11 cellular contexts compared by ENCODE assay signal in genomic region chr2:20506281-20506685, GRCh38. TPM values are rescaled to one million over a fixed set of nuclear protein-coding genes. Genes with fewer than 3 reads are reported as not detected.
DNase-seq lines count a peak whose midpoint lies in the region; ATAC-seq and TF ChIP-seq lines count a peak whose summit lies in the region.
"Had no signal": no experiment of that assay in that cellular context is flagged by ENCODE, and none has a peak within 500 bp of the region (broad histone marks: within the 10 kb centered on the region; RNA-seq: fewer than 3 reads in every experiment).

No MANE protein-coding gene starts in this region.

- no peak overlapping the region for H3T11ph ChIP-seq in H9 (ENCODE audit: low read length)

- H3K4me3 Mint-ChIP-seq in H9, result no peak overlapping the region
- H3K4me3 Mint-ChIP-seq in WTC11, result no peak overlapping the region
- no peak overlapping the region for H3K4me3 Mint-ChIP-seq in naive thymus-derived CD4-positive, alpha-beta T cell
- H3K4me3 Mint-ChIP-seq: activated T-cell treated with anti-CD3 and anti-CD28 coated beads, Interleukin-2, amount 50 U/mL, for 4 hours; naive thymus-derived CD8-positive, alpha-beta T cell had no signal

- H3K27ac ChIP-seq in H9 (ENCODE audit: insufficient read length, low read depth, low read length) (no peak overlapping the region), sigmoid colon (peak overlapping the region in 1 of 4 donors; percentile 68), spleen (peak overlapping the region in 4 of 8 donors; percentile 18 to 52 (median 35))
- H3K27ac ChIP-seq in naive thymus-derived CD4-positive, alpha-beta T cell (ENCODE audit: low read depth, low read length), result no peak overlapping the region

- DNase-seq in H9 (no peak), WTC11 (ENCODE audit: low spot score) (no peak), fibroblast of peridontal ligament (ENCODE audit: extremely low read depth) (peak; percentile 58), sigmoid colon (peak; percentile 43), NCI-H1436 (lab: John Stamatoyannopoulos, UW) (no peak), spleen (no peak)
- DNase-seq in naive thymus-derived CD4-positive, alpha-beta T cell, result no peak
- DNase-seq: activated T-cell treated with anti-CD3 and anti-CD28 coated beads, Interleukin-2, amount 50 U/mL, for 4 hours; hypothalamus; naive thymus-derived CD8-positive, alpha-beta T cell; NCI-H1694 had no signal

- no peak overlapping the region for H3K56ac ChIP-seq in H9 (ENCODE audit: insufficient read length, low read depth, low read length)

- H2BK15ac ChIP-seq in H9 (ENCODE audit: low read depth, low read length), result no peak overlapping the region

- H3K4me2 ChIP-seq in H9 (ENCODE audit: insufficient read depth, insufficient read length, low read length), result no peak overlapping the region

- no peak overlapping the region for H3K4ac ChIP-seq in H9 (ENCODE audit: low read depth, low read length)

- no peak overlapping the region for H3K9ac ChIP-seq in H9 (ENCODE audit: extremely low read depth, insufficient read length, low read length)

- POLR2A ChIA-PET in WTC11 (lab: Charles Lee), result interaction anchor here (0.8 kb wide), 1 partner anchor 59 kb away, joined by 4 read pairs; the partner anchor contains the start of gene RHOB
- POLR2A ChIA-PET in naive thymus-derived CD4-positive, alpha-beta T cell (lab: Charles Lee), result no interaction called here

- H3K36me3 Mint-ChIP-seq in H9 (ENCODE audit: insufficient read depth in 1 of 3, low read depth in 3 of 3) (no peaks in the 10 kb centered on the region), WTC11 (no peaks in the 10 kb centered on the region)
- no peaks in the 10 kb centered on the region for H3K36me3 Mint-ChIP-seq in naive thymus-derived CD4-positive, alpha-beta T cell
- H3K36me3 Mint-ChIP-seq: naive thymus-derived CD8-positive, alpha-beta T cell had no signal

- WGBS in H9 (ENCODE audit: extremely low coverage, insufficient read length, low lambda C conversion rate), result no CpG with 5 or more reads among the region's 4 CpGs
- 91 to 92% methylated on average over 4 of the region's 4 CpGs for WGBS in sigmoid colon, 2 donors
- WGBS in spleen, 5 donors, result 68 to 91% (median 87%) methylated on average over 2 to 4 of the region's 4 CpGs

- H3K27me3 ChIP-seq in H9 (ENCODE audit: insufficient read depth, low read length), result no peaks in the 10 kb centered on the region
- no peaks in the 10 kb centered on the region for H3K27me3 ChIP-seq in sigmoid colon
- no peaks in the 10 kb centered on the region for H3K27me3 ChIP-seq in naive thymus-derived CD4-positive, alpha-beta T cell (ENCODE audit: control insufficient read depth in 2 of 2, insufficient read depth in 2 of 2, low read length in 2 of 2)
- H3K27me3 ChIP-seq in spleen (replicated peaks in 1 of 7), result no peaks in the 10 kb centered on the region

- H3K4me1 ChIP-seq in H9 (ENCODE audit: insufficient read depth, low read length) (no peaks in the 10 kb centered on the region), sigmoid colon (peaks cover 0 to 21% (median 10%) of the 10 kb centered on the region in 4 donors), spleen (peaks cover 0 to 3% (median 0%) of the 10 kb centered on the region in 6 donors)
- H3K4me1 ChIP-seq in naive thymus-derived CD4-positive, alpha-beta T cell (ENCODE audit: control insufficient read depth in 2 of 2, insufficient read depth in 2 of 2, low read length in 2 of 2), result no peaks in the 10 kb centered on the region

- H2BK20ac ChIP-seq in H9 (ENCODE audit: low read depth, low read length, poor library complexity, severe bottlenecking), result no peak overlapping the region

- no peak overlapping the region for H4K91ac ChIP-seq in H9 (ENCODE audit: insufficient read length, low read depth, low read length)

- no peak overlapping the region for H3K23ac ChIP-seq in H9 (ENCODE audit: insufficient read length, low read depth, low read length)

- H3K4me3 ChIP-seq in sigmoid colon (no peak overlapping the region), spleen (no peak overlapping the region)
- H3K4me3 ChIP-seq in naive thymus-derived CD4-positive, alpha-beta T cell (ENCODE audit: low read length), result no peak overlapping the region

- no peak overlapping the region for H2BK120ac ChIP-seq in H9 (ENCODE audit: low read depth, low read length, poor library complexity, severe bottlenecking)

- no peak for TF ChIP-seq EP300 in sigmoid colon (IDR thresholded peaks at IDR 0.05)

- no peaks in the 10 kb centered on the region for H3K23me2 ChIP-seq in H9 (ENCODE audit: insufficient read length, low read depth, low read length, poor library complexity, severe bottlenecking)

- CTCF ChIA-PET in WTC11 (lab: Charles Lee), result interaction anchor here (0.7 to 1.3 kb wide), 9 partner anchors 9 to 145 kb away, joined by 3 to 8 read pairs (median 3); partner anchors contain the start of gene RHOB
- CTCF ChIA-PET in naive thymus-derived CD4-positive, alpha-beta T cell (lab: Charles Lee), result no interaction called here

- no peak overlapping the region for H3K18ac ChIP-seq in H9 (ENCODE audit: insufficient read length, low read depth, low read length)

- intact Hi-C loops in sigmoid colon (cut with DNase I), result no loop called here
- intact Hi-C loops in naive thymus-derived CD4-positive, alpha-beta T cell (cut with micrococcal nuclease), result no loop called here
- intact Hi-C loops in spleen (cut with DNase I; ENCODE audit: low total_unique reads), result no loop called here

- H3K27ac Mint-ChIP-seq in H9 (no peak overlapping the region), WTC11 (no peak overlapping the region)
- no peak overlapping the region for H3K27ac Mint-ChIP-seq in naive thymus-derived CD4-positive, alpha-beta T cell
- H3K27ac Mint-ChIP-seq: naive thymus-derived CD8-positive, alpha-beta T cell had no signal

- no peak overlapping the region for H4K5ac ChIP-seq in H9 (ENCODE audit: insufficient read length, low read depth, low read length)

- TF ChIP-seq POLR2A in sigmoid colon (IDR thresholded peaks at IDR 0.05) (no peak), spleen (IDR thresholded peaks at IDR 0.05) (no peak)

- no peak overlapping the region for H2AFZ ChIP-seq in H9 (ENCODE audit: low read length)

- H3K27me3 Mint-ChIP-seq in H9 (ENCODE audit: low read depth) (no peaks in the 10 kb centered on the region; the same call in 1 of the 2 replicates), WTC11 (ENCODE audit: low read depth) (no peaks in the 10 kb centered on the region)
- peaks cover 0 to 11% (median 5%) of the 10 kb centered on the region in 5 donors for H3K27me3 Mint-ChIP-seq in naive thymus-derived CD4-positive, alpha-beta T cell

- no peak overlapping the region for H2AK5ac ChIP-seq in H9 (ENCODE audit: insufficient read length, low read length)

- H3K79me2 ChIP-seq in H9 (ENCODE audit: insufficient read depth, low read length), result no peaks in the 10 kb centered on the region

- H4K8ac ChIP-seq in H9 (replicated peaks; ENCODE audit: insufficient read length, low read depth, low read length), result no peak overlapping the region

- H3K9me3 Mint-ChIP-seq in H9 (no peaks in the 10 kb centered on the region), WTC11 (no peaks in the 10 kb centered on the region)
- peaks cover 0 to 2% (median 0%) of the 10 kb centered on the region in 11 donors for H3K9me3 Mint-ChIP-seq in naive thymus-derived CD4-positive, alpha-beta T cell
- H3K9me3 Mint-ChIP-seq: activated T-cell treated with anti-CD3 and anti-CD28 coated beads, Interleukin-2, amount 50 U/mL, for 4 hours; naive thymus-derived CD8-positive, alpha-beta T cell had no signal

- H3K14ac ChIP-seq in H9 (ENCODE audit: insufficient read depth, low read length), result no peak overlapping the region

- H4K20me1 ChIP-seq in H9 (ENCODE audit: control insufficient read depth, insufficient read depth, insufficient read length), result no peaks in the 10 kb centered on the region

- H3K36me3 ChIP-seq in sigmoid colon (no peaks in the 10 kb centered on the region), spleen (no peaks in the 10 kb centered on the region)
- no peaks in the 10 kb centered on the region for H3K36me3 ChIP-seq in naive thymus-derived CD4-positive, alpha-beta T cell (ENCODE audit: control insufficient read depth in 2 of 3, insufficient read depth in 3 of 3, low read length in 3 of 3)

- TF ChIP-seq CTCF in H9 (conservative IDR thresholded peaks at IDR 0.05) (peak; percentile 21; the same call in 1 of the 3 replicates), WTC11 (IDR thresholded peaks at IDR 0.05) (no peak), sigmoid colon (IDR thresholded peaks at IDR 0.05) (no peak), spleen (IDR thresholded peaks at IDR 0.05 in 8 of 11, conservative IDR thresholded peaks at IDR 0.05 in 3 of 11) (no peak)

- no peaks in the 10 kb centered on the region for H3K9me3 ChIP-seq in H9 (ENCODE audit: control insufficient read depth, low read depth, low read length)
- H3K9me3 ChIP-seq in sigmoid colon, result no peaks in the 10 kb centered on the region
- H3K9me3 ChIP-seq in naive thymus-derived CD4-positive, alpha-beta T cell (ENCODE audit: control insufficient read depth in 2 of 3, low read length in 3 of 3), result no peaks in the 10 kb centered on the region
- H3K9me3 ChIP-seq in spleen, result no peaks in the 10 kb centered on the region

- no peaks in the 10 kb centered on the region for H3K79me1 ChIP-seq in H9 (ENCODE audit: insufficient read depth, low read depth, low read length, poor library complexity, severe bottlenecking)

- no peak overlapping the region for H2BK12ac ChIP-seq in H9 (ENCODE audit: insufficient read length, low read depth, low read length)

- peaks cover 20 to 22% of the 10 kb centered on the region in 2 experiments for H3K4me1 Mint-ChIP-seq in H9
- H3K4me1 Mint-ChIP-seq in WTC11, result peaks cover 18% of the 10 kb centered on the region
- peaks cover 0 to 5% (median 0%) of the 10 kb centered on the region in 7 donors for H3K4me1 Mint-ChIP-seq in naive thymus-derived CD4-positive, alpha-beta T cell
- H3K4me1 Mint-ChIP-seq: naive thymus-derived CD8-positive, alpha-beta T cell had no signal

- no peak overlapping the region for H2BK5ac ChIP-seq in H9 (ENCODE audit: insufficient read length, low read length)

- ATAC-seq in WTC11, result peak; percentile 27
- ATAC-seq in naive thymus-derived CD4-positive, alpha-beta T cell, result no peak
- ATAC-seq: naive thymus-derived CD8-positive, alpha-beta T cell had no signal

RNA-seq across cellular contexts. Expression of gene RHOB, which starts 59.4 kb away (rescaled TPM):
- 10.3 and 10.8 TPM in 2 replicates for total RNA-seq in H9 (2021)
- 20.4 to 23.2 TPM (median 22.7 TPM) in 3 replicates for total RNA-seq in WTC11 (2021)
- 1,000 to 10,000 TPM in 2 of 4 donors, 100 to 1,000 TPM in 2; 753 to 1,323 (median 1,092) TPM for total RNA-seq in sigmoid colon
- polyA plus RNA-seq in sigmoid colon, result 100 to 1,000 TPM in 2 of 3 donors, 10 to 100 TPM in 1; 60.6 to 200 (median 108) TPM
- total RNA-seq in naive thymus-derived CD4-positive, alpha-beta T cell, result 100 to 1,000 TPM in 1 of 5 experiments, 10 to 100 TPM in 2, 1 to 10 TPM in 2; 2.5 to 244 (median 11.7) TPM
- under 1 TPM; 0.64 to 0.71 TPM for polyA plus RNA-seq in naive thymus-derived CD4-positive, alpha-beta T cell
- 100 to 1,000 TPM in 6 of 7 donors, 10 to 100 TPM in 1; 94.3 to 309 (median 233) TPM for total RNA-seq in spleen
- 10 to 100 TPM; 32.6 to 69.0 (median 61.0) TPM for polyA plus RNA-seq in spleen

Comparison
In these comparisons a context has a peak if more than half of its experiments do, and no peak if none do; other contexts are left out.
1. DNase-seq: peak in fibroblast of peridontal ligament (single experiment) and sigmoid colon (single experiment); none in H9 (single experiment), WTC11 (single experiment), NCI-H1436 (single experiment), naive thymus-derived CD4-positive, alpha-beta T cell (0 of 9) and spleen (single experiment).